Comparison of ENCODE assay signal across 8 cellular contexts in the genomic region with DNA sequence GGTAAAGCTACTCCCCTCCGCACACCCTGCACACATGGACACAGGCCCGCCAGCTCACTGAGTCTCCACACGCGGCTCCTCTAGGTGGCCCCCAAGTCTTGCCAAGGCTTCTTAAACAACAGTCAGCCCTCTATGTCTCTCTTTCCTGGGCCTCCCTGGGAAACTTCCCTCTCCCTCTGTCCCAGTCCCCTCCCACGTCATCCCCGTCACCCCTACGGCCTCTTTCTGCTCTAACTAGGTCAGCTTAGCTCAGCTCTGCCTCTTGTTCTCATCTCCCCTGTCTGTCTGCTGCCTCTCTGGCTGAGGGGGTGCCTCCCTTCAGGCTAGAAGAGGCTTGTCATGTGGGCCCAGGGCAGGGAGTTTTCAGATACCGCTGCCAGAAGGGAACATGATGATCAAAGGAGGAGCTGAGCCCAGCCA. TPM values are rescaled to one million over a fixed set of nuclear protein-coding genes. Genes with fewer than 3 reads are reported as not detected.
DNase-seq lines count a peak whose midpoint lies in the region; ATAC-seq and TF ChIP-seq lines count a peak whose summit lies in the region.

No MANE protein-coding gene starts in this region.

- peaks cover 96% of the 10 kb centered on the region for H3K36me3 Mint-ChIP-seq in stimulated activated effector memory CD8-positive, alpha-beta T cell treated with anti-CD3 and anti-CD28 coated beads, Interleukin-12 subunit alpha, Interleukin-12 subunit beta, amount 100 ng/mL, for 72 hours
- H3K36me3 Mint-ChIP-seq in immature natural killer cell, result peaks cover 0 to 29% (median 12%) of the 10 kb centered on the region in 3 donors

- no peak overlapping the region for H3K4me2 ChIP-seq in SK-N-SH
- no peak overlapping the region for H3K4me2 ChIP-seq in OCI-LY7 (ENCODE audit: low read length)

- H3K4me1 ChIP-seq in SK-N-SH (ENCODE audit: control insufficient read depth in 1 of 2, insufficient read depth in 2 of 2, low read depth in 1 of 2, low read length in 1 of 2), result peaks cover 0 to 2% of the 10 kb centered on the region in 2 experiments; a peak in 1 of 4 replicates
- H3K4me1 ChIP-seq in OCI-LY7 (ENCODE audit: insufficient read depth, low read length, poor library complexity, severe bottlenecking), result no peaks in the 10 kb centered on the region

- H3K9me3 ChIP-seq in SK-N-SH (no peaks in the 10 kb centered on the region), OCI-LY7 (ENCODE audit: low read length) (no peaks in the 10 kb centered on the region)

- no peak overlapping the region for H2AFZ ChIP-seq in SK-N-SH (ENCODE audit: low read depth)
- no peak overlapping the region for H2AFZ ChIP-seq in OCI-LY7 (ENCODE audit: low read length)

- H3K36me3 ChIP-seq in SK-N-SH (replicated peaks in 1 of 2; ENCODE audit: control insufficient read depth in 1 of 2, insufficient read depth in 2 of 2, low read length in 1 of 2) (no peaks in the 10 kb centered on the region), OCI-LY7 (ENCODE audit: insufficient read depth, low read length) (peaks cover 82% of the 10 kb centered on the region)

- TF ChIP-seq EP300 in SK-N-SH (IDR thresholded peaks at IDR 0.05; ENCODE audit: borderline replicate concordance in 1 of 2, low read depth in 1 of 2, low read length in 1 of 2), result no peak

- H3K27ac Mint-ChIP-seq in stimulated activated effector memory CD8-positive, alpha-beta T cell treated with anti-CD3 and anti-CD28 coated beads, Interleukin-12 subunit alpha, Interleukin-12 subunit beta, amount 100 ng/mL, for 72 hours, result peak overlapping the region; percentile 86
- H3K27ac Mint-ChIP-seq in immature natural killer cell, result peak overlapping the region in 2 of 6 donors; percentile 34 to 44

- H3K9ac ChIP-seq in SK-N-SH, result no peak overlapping the region

- H3K27ac ChIP-seq in SK-N-SH (ENCODE audit: low read depth in 2 of 2, low read length in 1 of 2), result peak overlapping the region; percentile 36 to 58; a peak in 2 of 4 replicates
- no peak overlapping the region for H3K27ac ChIP-seq in OCI-LY7 (ENCODE audit: low read depth, low read length, poor library complexity, severe bottlenecking)

- BruUV-seq in OCI-LY7 (replicated peaks; lab: Mats Ljungman, UMichigan), result no TSS peak

- TF ChIP-seq CTCF in SK-N-SH (IDR thresholded peaks at IDR 0.05) (no peak), OCI-LY7 (conservative IDR thresholded peaks at IDR 0.05; ENCODE audit: low read length) (no peak)

- WGBS in SK-N-SH (ENCODE audit: low lambda C conversion rate), result 52% methylated on average over 8 of the region's 8 CpGs

- H3F3A ChIP-seq in SK-N-SH (replicated peaks; ENCODE audit: insufficient read depth), result peaks cover 9% of the 10 kb centered on the region

- DNase-seq in SK-N-SH (peak; percentile 12), anterior cingulate cortex (lab: John Stamatoyannopoulos, UW) (peak in 31 of 58 donors; percentile 0 to 46 (median 6)), hypothalamus (lab: John Stamatoyannopoulos, UW) (peak in 29 of 51 donors; percentile 1 to 48 (median 10)), immature natural killer cell (no peak), T1000 (lab: John Stamatoyannopoulos, UW) (no peak), OCI-LY7 (ENCODE audit: low spot score) (no peak)
- DNase-seq in stimulated activated effector memory CD8-positive, alpha-beta T cell treated with anti-CD3 and anti-CD28 coated beads, Interleukin-12 subunit alpha, Interleukin-12 subunit beta, amount 100 ng/mL, for 72 hours (ENCODE audit: low spot score in 2 of 2), result no peak

- peak; percentile 21; the same call in 1 of the 2 replicates for TF ChIP-seq RAD21 in SK-N-SH (IDR thresholded peaks at IDR 0.05; ENCODE audit: low read length)

- H3K4me1 Mint-ChIP-seq in stimulated activated effector memory CD8-positive, alpha-beta T cell treated with anti-CD3 and anti-CD28 coated beads, Interleukin-12 subunit alpha, Interleukin-12 subunit beta, amount 100 ng/mL, for 72 hours, result peaks cover 30% of the 10 kb centered on the region
- H3K4me1 Mint-ChIP-seq in immature natural killer cell, result peaks cover 9 to 14% of the 10 kb centered on the region in 2 donors

- POLR2A ChIA-PET in SK-N-SH (lab: Yijun Ruan, JAX) (interaction anchor here (0.8 kb wide), 1 partner anchor 21 kb away, joined by 5 read pairs; no protein-coding TSS in a partner anchor), OCI-LY7 (lab: Charles Lee) (no interaction called here)

- CTCF ChIA-PET in SK-N-SH (lab: Yijun Ruan, JAX) (interaction anchor here (1.3 to 2.3 kb wide), 2 partner anchors 13 to 76 kb away, joined by 6 to 12 read pairs; no protein-coding TSS in a partner anchor), OCI-LY7 (lab: Charles Lee; ENCODE audit: unreplicated experiment) (no interaction called here)

- no peaks in the 10 kb centered on the region for H3K9me3 Mint-ChIP-seq in stimulated activated effector memory CD8-positive, alpha-beta T cell treated with anti-CD3 and anti-CD28 coated beads, Interleukin-12 subunit alpha, Interleukin-12 subunit beta, amount 100 ng/mL, for 72 hours
- no peaks in the 10 kb centered on the region for H3K9me3 Mint-ChIP-seq in immature natural killer cell

- H3K9me2 ChIP-seq in SK-N-SH (no peaks in the 10 kb centered on the region), OCI-LY7 (ENCODE audit: insufficient read depth, low read length) (no peaks in the 10 kb centered on the region)

- intact Hi-C loops in OCI-LY7 (cut with micrococcal nuclease; ENCODE audit: unreplicated experiment), result no loop called here

- H3K4me3 Mint-ChIP-seq in stimulated activated effector memory CD8-positive, alpha-beta T cell treated with anti-CD3 and anti-CD28 coated beads, Interleukin-12 subunit alpha, Interleukin-12 subunit beta, amount 100 ng/mL, for 72 hours, result no peak overlapping the region
- no peak overlapping the region for H3K4me3 Mint-ChIP-seq in immature natural killer cell

- H3K4me3 ChIP-seq in SK-N-SH (ENCODE audit: low read depth in 2 of 2, low read length in 1 of 2) (no peak overlapping the region), OCI-LY7 (ENCODE audit: low read depth, low read length, poor library complexity, severe bottlenecking) (no peak overlapping the region)

- peaks cover 28% of the 10 kb centered on the region; the same call in 1 of the 2 replicates for H3K27me3 ChIP-seq in SK-N-SH (ENCODE audit: insufficient read depth)

- ATAC-seq in stimulated activated effector memory CD8-positive, alpha-beta T cell treated with anti-CD3 and anti-CD28 coated beads, Interleukin-12 subunit alpha, Interleukin-12 subunit beta, amount 100 ng/mL, for 72 hours, result no peak
- ATAC-seq in GM19455 (IDR thresholded peaks at IDR 0.05; ENCODE audit: unreplicated experiment), result no peak

- H4K20me1 ChIP-seq in SK-N-SH (ENCODE audit: insufficient read depth) (no peaks in the 10 kb centered on the region), OCI-LY7 (ENCODE audit: insufficient read depth, low read length) (no peaks in the 10 kb centered on the region)

- H3K27me3 Mint-ChIP-seq in immature natural killer cell (ENCODE audit: low read depth in 3 of 3), result peaks cover 0 to 2% (median 0%) of the 10 kb centered on the region in 3 donors

- H3K79me2 ChIP-seq in SK-N-SH (ENCODE audit: insufficient read depth), result no peaks in the 10 kb centered on the region
- no peaks in the 10 kb centered on the region for H3K79me2 ChIP-seq in OCI-LY7 (ENCODE audit: insufficient read depth, low read depth, low read length)

TF ChIP-seq in SK-N-SH, 30 proteins besides CTCF, POLR2A, EP300 and RAD21:
- TF ChIP-seq SMC3 (IDR thresholded peaks at IDR 0.05; ENCODE audit: low read depth, low read length), result no peak
- TF ChIP-seq EZH2phosphoT487 (IDR thresholded peaks at IDR 0.05; ENCODE audit: borderline replicate concordance, low read depth), result no peak
- no peak for TF ChIP-seq YY1 (IDR thresholded peaks at IDR 0.05; ENCODE audit: low read depth)
- TF ChIP-seq, protein P1, sequence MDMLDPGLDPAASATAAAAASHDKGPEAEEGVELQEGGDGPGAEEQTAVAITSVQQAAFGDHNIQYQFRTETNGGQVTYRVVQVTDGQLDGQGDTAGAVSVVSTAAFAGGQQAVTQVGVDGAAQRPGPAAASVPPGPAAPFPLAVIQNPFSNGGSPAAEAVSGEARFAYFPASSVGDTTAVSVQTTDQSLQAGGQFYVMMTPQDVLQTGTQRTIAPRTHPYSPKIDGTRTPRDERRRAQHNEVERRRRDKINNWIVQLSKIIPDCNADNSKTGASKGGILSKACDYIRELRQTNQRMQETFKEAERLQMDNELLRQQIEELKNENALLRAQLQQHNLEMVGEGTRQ (IDR thresholded peaks at IDR 0.05; ENCODE audit: borderline replicate concordance, low read depth, low read length), result no peak
- no peak for TF ChIP-seq ELF1 (IDR thresholded peaks at IDR 0.05)
- no peak for TF ChIP-seq SIN3A (IDR thresholded peaks at IDR 0.05; ENCODE audit: borderline replicate concordance, low read depth, low read length)

RNA-seq across cellular contexts. Expression of a gene that starts 38.8 kb away (rescaled TPM):
- polyA plus RNA-seq in SK-N-SH (2012; rRNA removed), result 33.1 and 36.3 TPM in 2 replicates
- polyA plus RNA-seq in SK-N-SH (2012; cell fraction: cytosol; rRNA removed), result 29.5 and 36.9 TPM in 2 replicates
- 22.0 and 24.7 TPM in 2 replicates for polyA plus RNA-seq in SK-N-SH (2012; cell fraction: nucleus; rRNA removed)
- polyA plus RNA-seq in immature natural killer cell, result 100 to 1,000 TPM; 104 to 244 (median 139) TPM
- total RNA-seq in OCI-LY7 (2014; rRNA removed; shearing (Covaris generic)), result 145 and 182 TPM in 2 replicates
- total RNA-seq in OCI-LY7 (2022), result 216 and 231 TPM in 2 replicates

RNA-seq across cellular contexts. Expression of a gene that starts 47.9 kb away (rescaled TPM):
- polyA plus RNA-seq in SK-N-SH (2012; rRNA removed) (3.2 and 3.7 TPM in 2 replicates), immature natural killer cell (1 to 10 TPM; 2.4 to 4.2 (median 2.6) TPM)
- 4.8 and 5.3 TPM in 2 replicates for polyA plus RNA-seq in SK-N-SH (2012; cell fraction: cytosol; rRNA removed)
- polyA plus RNA-seq in SK-N-SH (2012; cell fraction: nucleus; rRNA removed), result 3.6 and 6.6 TPM in 2 replicates
- total RNA-seq in OCI-LY7 (2014; rRNA removed; shearing (Covaris generic)), result 10.7 and 11.9 TPM in 2 replicates
- total RNA-seq in OCI-LY7 (2022), result 19.3 and 20.7 TPM in 2 replicates

Comparison
In these comparisons a context has a peak if more than half of its experiments do, and no peak if none do; other contexts are left out.
1. DNase-seq: peak in SK-N-SH (single experiment), anterior cingulate cortex (31 of 58) and hypothalamus (29 of 51); none in stimulated activated effector memory CD8-positive, alpha-beta T cell treated with anti-CD3 and anti-CD28 coated beads, Interleukin-12 subunit alpha, Interleukin-12 subunit beta, amount 100 ng/mL, for 72 hours (0 of 2), immature natural killer cell (0 of 3), T1000 (single experiment) and OCI-LY7 (single experiment).